Comparison of ENCODE assay signal across 9 cellular contexts in the genomic region with DNA sequence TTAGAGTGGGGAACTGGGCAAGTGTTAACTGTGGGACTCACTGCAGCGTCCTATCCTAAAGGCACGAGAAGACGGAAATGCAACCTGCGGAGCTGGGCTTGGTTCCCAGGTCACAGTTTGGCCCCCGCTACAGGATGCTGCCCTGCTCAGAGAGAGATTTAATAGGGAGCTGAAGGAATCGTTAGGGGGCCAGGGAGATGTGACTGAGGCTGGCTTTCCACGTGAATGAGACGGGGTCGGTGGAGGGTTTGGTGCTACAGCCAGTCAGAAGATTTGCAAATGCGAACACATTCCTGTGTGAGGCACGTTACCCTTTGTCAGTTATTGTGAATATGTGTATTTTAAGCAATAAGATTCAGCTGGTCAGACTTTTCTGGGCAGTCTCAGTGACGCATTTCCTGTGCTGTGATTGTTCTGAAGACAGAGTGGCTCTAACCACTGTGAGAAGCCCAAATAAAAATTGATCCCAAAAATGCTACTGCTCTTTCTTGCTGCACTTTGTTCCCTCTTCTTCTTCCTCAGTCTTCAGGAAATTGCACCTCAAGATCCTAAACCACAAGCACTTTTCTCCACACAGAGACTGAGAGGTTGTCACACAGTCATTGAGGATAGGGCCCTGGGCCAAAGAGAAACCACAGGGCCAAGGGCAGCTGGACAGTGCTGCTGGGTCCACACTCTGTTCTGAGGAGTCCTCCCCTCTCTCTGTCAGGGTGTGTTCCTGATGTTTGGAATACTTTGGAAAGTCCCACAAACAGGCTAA. TPM values are rescaled to one million over a fixed set of nuclear protein-coding genes. Genes with fewer than 3 reads are reported as not detected.
DNase-seq lines count a peak whose midpoint lies in the region; ATAC-seq and TF ChIP-seq lines count a peak whose summit lies in the region.
"Had no signal": no experiment of that assay in that cellular context is flagged by ENCODE, and none has a peak within 500 bp of the region (broad histone marks: within the 10 kb centered on the region; RNA-seq: fewer than 3 reads in every experiment).

No MANE protein-coding gene starts in this region.

- peaks cover 23 to 88% (median 53%) of the 10 kb centered on the region in 9 donors for H3K4me1 ChIP-seq in heart right ventricle

- TF ChIP-seq POLR2A in erythroblast (IDR thresholded peaks at IDR 0.05; ENCODE audit: low read length) = no peak

- intact Hi-C loops in heart right ventricle (cut with DNase I) = loop anchor here in 8 of 10 donors (2.0 to 10.0 kb wide), 7 partner anchors 39 to 74 kb away; a partner anchor contains a TSS

- peak overlapping the region; percentile 51 for H3K27ac Mint-ChIP-seq in activated naive CD8-positive, alpha-beta T cell

- 25 to 35% methylated on average over 12 of the region's 12 CpGs for WGBS in heart right ventricle, 2 donors

- no peaks in the 10 kb centered on the region for H3K27me3 ChIP-seq in heart right ventricle

- H3K36me3 Mint-ChIP-seq in activated naive CD8-positive, alpha-beta T cell = peaks cover 2% of the 10 kb centered on the region

- H3K27me3 Mint-ChIP-seq in activated naive CD8-positive, alpha-beta T cell = no peaks in the 10 kb centered on the region

- peak overlapping the region; percentile 87 to 96 (median 91) for H3K27ac ChIP-seq in heart right ventricle
- H3K27ac ChIP-seq: PC-9 had no signal

- peaks cover 8% of the 10 kb centered on the region for H3K4me1 Mint-ChIP-seq in activated naive CD8-positive, alpha-beta T cell (ENCODE audit: low read depth)

- H3K4me3 ChIP-seq in heart right ventricle = peak overlapping the region in 1 of 10 donors; percentile 6
- H3K4me3 ChIP-seq: PC-9 had no signal

- no peaks in the 10 kb centered on the region for H3K9me3 ChIP-seq in heart right ventricle

- no peak overlapping the region for H3K4me3 Mint-ChIP-seq in activated naive CD8-positive, alpha-beta T cell

- no peaks in the 10 kb centered on the region for H3K9me3 Mint-ChIP-seq in activated naive CD8-positive, alpha-beta T cell (ENCODE audit: low read depth)

- no peak for TF ChIP-seq CTCF in heart right ventricle (IDR thresholded peaks at IDR 0.05)

- DNase-seq in ELR (ENCODE audit: low read depth) (peak; percentile 80), heart right ventricle (peak; percentile 44 to 81), renal cortical epithelial cell (ENCODE audit: low read depth) (peak; percentile 15), DMS79 (lab: John Stamatoyannopoulos, UW) (no peak), HPDE6-E6E7 (ENCODE audit: extremely low spot score) (no peak), NCI-H1417 treated with DMSO at 0.1 percent for 48 hours (lab: John Stamatoyannopoulos, UW) (no peak), erythroblast (lab: John Stamatoyannopoulos, UW) (no peak)
- DNase-seq: PC-9 had no signal

- H3K36me3 ChIP-seq in heart right ventricle = peaks cover 0 to 45% (median 31%) of the 10 kb centered on the region in 9 donors

- peak; percentile 65 to 84 (median 78) for ATAC-seq in heart right ventricle

RNA-seq across cellular contexts. Expression of a gene that starts 21.2 kb away (rescaled TPM):
- total RNA-seq in heart right ventricle = under 1 TPM in 1 of 10 donors, not detected in 9; 0.16 TPM
- under 1 TPM; 0.14 to 0.15 TPM for polyA plus RNA-seq in heart right ventricle
- 0.45 and 0.52 TPM in 2 replicates for total RNA-seq in renal cortical epithelial cell
- total RNA-seq: PC-9 had no signal

RNA-seq across cellular contexts. Expression of a gene that starts 38.1 kb away (rescaled TPM):
- total RNA-seq in heart right ventricle = 10 to 100 TPM; 14.5 to 24.2 (median 17.6) TPM
- polyA plus RNA-seq in heart right ventricle = 10 to 100 TPM; 18.0 to 19.7 TPM
- total RNA-seq in renal cortical epithelial cell = 9.2 and 23.4 TPM in 2 replicates

RNA-seq across cellular contexts. Expression of a gene that starts 53.3 kb away (rescaled TPM):
- total RNA-seq in heart right ventricle = 10 to 100 TPM; 10.0 to 29.3 (median 15.4) TPM
- polyA plus RNA-seq in heart right ventricle = 10 to 100 TPM in 1 of 2 donors, 1 to 10 TPM in 1; 6.6 to 59.4 TPM
- 6.1 and 11.4 TPM in 2 replicates for total RNA-seq in renal cortical epithelial cell

Comparison
In these comparisons a context has a peak if more than half of its experiments do, and no peak if none do; other contexts are left out.
1. DNase-seq: peak in ELR (single experiment), heart right ventricle (2 of 2) and renal cortical epithelial cell (single experiment); none in DMS79 (single experiment), HPDE6-E6E7 (single experiment), NCI-H1417 treated with DMSO at 0.1 percent for 48 hours (single experiment) and erythroblast (0 of 2).